Comparison of ENCODE assay signal across 10 cellular contexts in genomic region chr19:42601811-42602443, GRCh38. TPM values are rescaled to one million over a fixed set of nuclear protein-coding genes. Genes with fewer than 3 reads are reported as not detected.
DNase-seq lines count a peak whose midpoint lies in the region; ATAC-seq and TF ChIP-seq lines count a peak whose summit lies in the region.
"Had no signal": no experiment of that assay in that cellular context is flagged by ENCODE, and none has a peak within 500 bp of the region (broad histone marks: within the 10 kb centered on the region; RNA-seq: fewer than 3 reads in every experiment).

No MANE protein-coding gene starts in this region.

- no peak overlapping the region for H3K27ac ChIP-seq in IMR-90 (ENCODE audit: insufficient read depth, low read length)

- no peak overlapping the region for H3K23ac ChIP-seq in IMR-90 (ENCODE audit: low read depth, low read length)

- H3K27me3 Mint-ChIP-seq in activated CD4-positive, alpha-beta memory T cell treated with anti-CD3 and anti-CD28 coated beads, Interleukin-2, amount 10 ng/mL, durations not matched to agents 7 days and 5 days, result peaks cover 32% of the 10 kb centered on the region
- H3K27me3 Mint-ChIP-seq in mesothelial cell of epicardium (ENCODE audit: low read depth), result no peaks in the 10 kb centered on the region

- H3K4ac ChIP-seq in IMR-90 (ENCODE audit: low read depth, low read length), result no peak overlapping the region

- H3K14ac ChIP-seq in IMR-90 (replicated peaks; ENCODE audit: low read depth, low read length), result no peak overlapping the region

- H3K27me3 ChIP-seq in IMR-90 (ENCODE audit: control insufficient read depth, insufficient read depth, low read length), result no peaks in the 10 kb centered on the region; the same call in none of the 2 replicates

- TF ChIP-seq CTCF in IMR-90 (conservative IDR thresholded peaks at IDR 0.05; ENCODE audit: low read depth, low read length) (no peak), mesothelial cell of epicardium (IDR thresholded peaks at IDR 0.05; ENCODE audit: unreplicated experiment) (no peak)

- H3K4me3 Mint-ChIP-seq in activated CD4-positive, alpha-beta memory T cell treated with anti-CD3 and anti-CD28 coated beads, Interleukin-2, amount 10 ng/mL, durations not matched to agents 7 days and 5 days, result no peak overlapping the region
- H3K4me3 Mint-ChIP-seq in mesothelial cell of epicardium, result no peak overlapping the region
- H3K4me3 Mint-ChIP-seq: brain had no signal

- H3K56ac ChIP-seq in IMR-90 (ENCODE audit: extremely low read depth, insufficient read depth, low read length), result no peak overlapping the region

- H2BK5ac ChIP-seq in IMR-90 (ENCODE audit: low read depth, low read length, poor library complexity, severe bottlenecking), result no peak overlapping the region

- TF ChIP-seq POLR2A in IMR-90 (IDR thresholded peaks at IDR 0.05; ENCODE audit: low read depth, low read length), result no peak

- no peaks in the 10 kb centered on the region for H3K4me1 Mint-ChIP-seq in activated CD4-positive, alpha-beta memory T cell treated with anti-CD3 and anti-CD28 coated beads, Interleukin-2, amount 10 ng/mL, durations not matched to agents 7 days and 5 days
- no peaks in the 10 kb centered on the region for H3K4me1 Mint-ChIP-seq in mesothelial cell of epicardium
- H3K4me1 Mint-ChIP-seq: brain had no signal

- intact Hi-C loops in IMR-90 (cut with micrococcal nuclease), result no loop called here

- POLR2A ChIA-PET in IMR-90 (lab: Charles Lee; ENCODE audit: unreplicated experiment), result no interaction called here
- POLR2A ChIA-PET in activated CD4-positive, alpha-beta memory T cell treated with anti-CD3 and anti-CD28 coated beads, Interleukin-2, amount 10 ng/mL, durations not matched to agents 7 days and 5 days (lab: Charles Lee), result interaction anchor here (1.6 kb wide), 1 partner anchor 27 kb away, joined by 3 read pairs; no protein-coding TSS in a partner anchor

- no peak overlapping the region for H2BK15ac ChIP-seq in IMR-90 (ENCODE audit: low read depth, low read length)

- peak; percentile 87 for ATAC-seq in IMR-90 (ENCODE audit: low read depth)
- ATAC-seq in GM21367 (IDR thresholded peaks at IDR 0.05; ENCODE audit: unreplicated experiment), result no peak
- ATAC-seq in HG03280 (IDR thresholded peaks at IDR 0.05; ENCODE audit: unreplicated experiment), result no peak

- no peaks in the 10 kb centered on the region for H3K9me3 ChIP-seq in IMR-90 (ENCODE audit: control insufficient read depth, insufficient read depth, low read length)

- H3K27ac Mint-ChIP-seq in activated CD4-positive, alpha-beta memory T cell treated with anti-CD3 and anti-CD28 coated beads, Interleukin-2, amount 10 ng/mL, durations not matched to agents 7 days and 5 days, result no peak overlapping the region
- H3K27ac Mint-ChIP-seq in mesothelial cell of epicardium, result no peak overlapping the region
- H3K27ac Mint-ChIP-seq: brain had no signal

- no peak overlapping the region for H2AK5ac ChIP-seq in IMR-90 (ENCODE audit: low read depth, low read length)

- 0% methylated on average over 3 of the region's 5 CpGs; no CpG with 5 or more reads in 1 of the 2 experiments for WGBS in IMR-90 (ENCODE audit: extremely low coverage in 2 of 2, insufficient read length in 1 of 2), 2 experiments

- DNase-seq in GM03348 (ENCODE audit: low spot score), result peak; percentile 75
- DNase-seq in IMR-90, result peak; percentile 24
- DNase-seq in activated CD4-positive, alpha-beta memory T cell treated with anti-CD3 and anti-CD28 coated beads, Interleukin-2, amount 10 ng/mL, durations not matched to agents 7 days and 5 days, result peak; percentile 52
- peak; percentile 78 for DNase-seq in left kidney (ENCODE audit: low read depth, low spot score)
- DNase-seq in mesothelial cell of epicardium (ENCODE audit: low spot score in 2 of 2, unreplicated experiment in 2 of 2), result no peak
- DNase-seq in NCI-H226, result no peak

- H2AFZ ChIP-seq in IMR-90 (replicated peaks; ENCODE audit: low read length, poor library complexity), result no peak overlapping the region

- TF ChIP-seq RAD21 in IMR-90 (IDR thresholded peaks at IDR 0.05; ENCODE audit: low read length), result no peak

- no peak overlapping the region for H3K18ac ChIP-seq in IMR-90 (ENCODE audit: low read depth, low read length)

- no peaks in the 10 kb centered on the region for H3K79me1 ChIP-seq in IMR-90 (ENCODE audit: low read depth in 1 of 2, low read length in 2 of 2)

- no peak overlapping the region for H3K4me2 ChIP-seq in IMR-90 (ENCODE audit: low read depth, low read length)

- no peaks in the 10 kb centered on the region for H3K36me3 Mint-ChIP-seq in activated CD4-positive, alpha-beta memory T cell treated with anti-CD3 and anti-CD28 coated beads, Interleukin-2, amount 10 ng/mL, durations not matched to agents 7 days and 5 days (ENCODE audit: low read depth)
- H3K36me3 Mint-ChIP-seq in mesothelial cell of epicardium, result no peaks in the 10 kb centered on the region
- H3K36me3 Mint-ChIP-seq: brain had no signal

- no peaks in the 10 kb centered on the region for H3K36me3 ChIP-seq in IMR-90 (ENCODE audit: control insufficient read depth, insufficient read depth, low read length)

- no peak overlapping the region for H2BK120ac ChIP-seq in IMR-90 (ENCODE audit: low read depth, low read length)

- H3K9me3 Mint-ChIP-seq in activated CD4-positive, alpha-beta memory T cell treated with anti-CD3 and anti-CD28 coated beads, Interleukin-2, amount 10 ng/mL, durations not matched to agents 7 days and 5 days, result no peaks in the 10 kb centered on the region
- H3K9me3 Mint-ChIP-seq in mesothelial cell of epicardium, result peaks cover 61% of the 10 kb centered on the region

- in situ Hi-C loops in IMR-90 (cut with MboI; ENCODE audit: low sequenced_read_pairs), result no loop called here

- H4K91ac ChIP-seq in IMR-90 (ENCODE audit: insufficient read depth, low read depth, low read length), result no peak overlapping the region

- H3K4me3 ChIP-seq in IMR-90 (ENCODE audit: insufficient read depth, low read depth, low read length), result no peak overlapping the region
- H3K4me3 ChIP-seq: lung had no signal

- H3K9me1 ChIP-seq in IMR-90 (ENCODE audit: insufficient read depth, low read length), result no peaks in the 10 kb centered on the region

- CTCF ChIA-PET in IMR-90 (lab: Yijun Ruan, JAX), result no interaction called here
- CTCF ChIA-PET in activated CD4-positive, alpha-beta memory T cell treated with anti-CD3 and anti-CD28 coated beads, Interleukin-2, amount 10 ng/mL, durations not matched to agents 7 days and 5 days (lab: Charles Lee), result no interaction called here

- no peak overlapping the region for H2BK20ac ChIP-seq in IMR-90 (ENCODE audit: low read depth, low read length)

- dilution Hi-C loops in IMR-90 (cut with HindIII; ENCODE audit: low sequenced_read_pairs, unreplicated experiment), result no loop called here

- H4K5ac ChIP-seq in IMR-90 (ENCODE audit: low read depth, low read length), result no peak overlapping the region

- H3K9ac ChIP-seq in IMR-90 (ENCODE audit: low read depth, low read length), result no peak overlapping the region

- H2AK9ac ChIP-seq in IMR-90 (replicated peaks; ENCODE audit: low read depth, low read length, poor library complexity), result no peak overlapping the region

- H3K4me1 ChIP-seq in IMR-90 (ENCODE audit: control insufficient read depth, insufficient read depth, low read length), result no peaks in the 10 kb centered on the region

- BruUV-seq in IMR-90 (replicated peaks; lab: Mats Ljungman, UMichigan), result no TSS peak

- no peak overlapping the region for H4K8ac ChIP-seq in IMR-90 (ENCODE audit: low read depth in 2 of 2, low read length in 2 of 2)

- H4K20me1 ChIP-seq in IMR-90 (ENCODE audit: insufficient read depth, low read length), result no peaks in the 10 kb centered on the region

TF ChIP-seq in IMR-90, 13 proteins besides CTCF, POLR2A, EP300 and RAD21:
- TF ChIP-seq SMC3 (IDR thresholded peaks at IDR 0.05; ENCODE audit: low read depth, low read length) (no peak), MAFK (IDR thresholded peaks at IDR 0.05; ENCODE audit: low read depth, low read length) (no peak), CHD1 (IDR thresholded peaks at IDR 0.05; ENCODE audit: low read depth, low read length) (no peak), CEBPB (IDR thresholded peaks at IDR 0.05; ENCODE audit: low read depth, low read length) (no peak), NFE2L2 (IDR thresholded peaks at IDR 0.05; ENCODE audit: low read depth, low read length) (no peak), MXI1 (IDR thresholded peaks at IDR 0.05; ENCODE audit: borderline replicate concordance, low read depth, low read length) (no peak), FOS (IDR thresholded peaks at IDR 0.05; ENCODE audit: low read depth, low read length) (no peak), ELK1 (IDR thresholded peaks at IDR 0.05; ENCODE audit: borderline replicate concordance, low read depth, low read length) (no peak), RCOR1 (IDR thresholded peaks at IDR 0.05; ENCODE audit: insufficient replicate concordance, low read length) (no peak), MAZ (IDR thresholded peaks at IDR 0.05; ENCODE audit: borderline replicate concordance, low read depth, low read length) (no peak), USF2 (IDR thresholded peaks at IDR 0.05; ENCODE audit: low read depth, low read length) (no peak), BHLHE40 (IDR thresholded peaks at IDR 0.05; ENCODE audit: low read depth, low read length) (no peak), RFX5 (IDR thresholded peaks at IDR 0.05; ENCODE audit: low read depth, low read length) (no peak)

RNA-seq across cellular contexts. Expression of gene CEACAM8, which starts 7.2 kb away (rescaled TPM):
- total RNA-seq in IMR-90 (2012; rRNA removed), result not detected in 2 replicates
- not detected in 2 replicates for polyA plus RNA-seq in IMR-90 (2012; rRNA removed)
- polyA plus RNA-seq in IMR-90 (2012; cell fraction: cytosol; rRNA removed), result not detected in 2 replicates
- not detected in 2 replicates for polyA plus RNA-seq in IMR-90 (2012; cell fraction: nucleus; rRNA removed; ENCODE audit: low replicate concordance)
- not detected for total RNA-seq in activated CD4-positive, alpha-beta memory T cell treated with anti-CD3 and anti-CD28 coated beads, Interleukin-2, amount 10 ng/mL, durations not matched to agents 7 days and 5 days
- total RNA-seq in mesothelial cell of epicardium, result not detected in 3 replicates

Comparison
In these comparisons a context has a peak if more than half of its experiments do, and no peak if none do; other contexts are left out.
1. DNase-seq: peak in GM03348 (single experiment), IMR-90 (single experiment), activated CD4-positive, alpha-beta memory T cell treated with anti-CD3 and anti-CD28 coated beads, Interleukin-2, amount 10 ng/mL, durations not matched to agents 7 days and 5 days (single experiment) and left kidney (single experiment); none in mesothelial cell of epicardium (0 of 2) and NCI-H226 (single experiment).